ENCODE assay signal across 12 cellular contexts in genomic region chr2:20600756-20601325, GRCh38. TPM values are rescaled to one million over a fixed set of nuclear protein-coding genes. Genes with fewer than 3 reads are reported as not detected.
A peak's percentile ranks its signal among the peaks of the same experiment; 100 is the strongest.
DNase-seq lines count a peak whose midpoint lies in the region; ATAC-seq, FAIRE-seq and TF ChIP-seq lines count a peak whose summit lies in the region.
"Had no signal": no experiment of that assay in that cellular context is flagged by ENCODE, and none has a peak within 500 bp of the region (broad histone marks: within the 10 kb centered on the region; RNA-seq: fewer than 3 reads in every experiment).

No MANE protein-coding gene starts in this region.

- H3K4me3 ChIP-seq in Panc1 (ENCODE audit: low read depth in 2 of 2, low read length in 2 of 2) (no peak overlapping the region), epithelial cell of esophagus (ENCODE audit: low read length) (no peak overlapping the region)
- H3K4me3 ChIP-seq: thyroid gland had no signal

- no TSS peak for BruUV-seq in Panc1 (replicated peaks; lab: Mats Ljungman, UMichigan)

- in situ Hi-C loops in Panc1 (cut with HindIII; ENCODE audit: low pct_unique_long_range_greater_than_20kb, low sequenced_read_pairs) = no loop called here

- no peaks in the 10 kb centered on the region for H3K36me3 Mint-ChIP-seq in osteocyte (ENCODE audit: unreplicated experiment)

- H3K4me1 Mint-ChIP-seq in osteocyte (ENCODE audit: unreplicated experiment) = peaks cover 33% of the 10 kb centered on the region

- no peaks in the 10 kb centered on the region for H3K36me3 ChIP-seq in Panc1 (ENCODE audit: control insufficient read depth, insufficient read depth, low read length)
- H3K36me3 ChIP-seq: thyroid gland had no signal

- H3K27me3 Mint-ChIP-seq in osteocyte (ENCODE audit: unreplicated experiment) = no peaks in the 10 kb centered on the region

- CTCF ChIA-PET in Panc1 (lab: Charles Lee) = interaction anchor here (0.6 kb wide), 1 partner anchor 156 kb away, joined by 3 read pairs; no protein-coding TSS in a partner anchor

- no peak for ATAC-seq in Panc1
- no peak for ATAC-seq in left colon
- ATAC-seq: left cardiac atrium had no signal

- DNase-seq in D721Med (ENCODE audit: insufficient read length, low spot score) = no peak
- no peak for DNase-seq in Panc1 (ENCODE audit: low read depth, low spot score)
- DNase-seq in epithelial cell of esophagus (ENCODE audit: low read depth) = no peak
- DNase-seq in osteocyte (ENCODE audit: extremely low spot score, unreplicated experiment) = no peak
- DNase-seq in cerebellum (ENCODE audit: low spot score) = no peak
- DNase-seq in left colon = no peak
- no peak for DNase-seq in effector CD4-positive, alpha-beta T cell
- no peak for DNase-seq in NCI-H2081 (lab: John Stamatoyannopoulos, UW)
- DNase-seq: cerebellar nuclear complex, SHP77 treated with DMSO at 0.1 percent for 48 hours had no signal

- intact Hi-C loops in Panc1 (cut with micrococcal nuclease; ENCODE audit: unreplicated experiment) (no loop called here), left colon (cut with DNase I, micrococcal nuclease) (no loop called here)

- peaks cover 7% of the 10 kb centered on the region; the same call in 1 of the 2 replicates for H3K4me1 ChIP-seq in Panc1 (ENCODE audit: control insufficient read depth, insufficient read depth, low read length)

- no peak overlapping the region for H3K4me3 Mint-ChIP-seq in osteocyte (ENCODE audit: unreplicated experiment)

- no peak overlapping the region for H3K27ac ChIP-seq in Panc1 (ENCODE audit: low read length)

- H3K27me3 ChIP-seq in Panc1 (ENCODE audit: control insufficient read depth, insufficient read depth, low read length) = no peaks in the 10 kb centered on the region
- H3K27me3 ChIP-seq: thyroid gland had no signal

- POLR2A ChIA-PET in Panc1 (lab: Charles Lee) = no interaction called here

- FAIRE-seq in D721Med (lab: Jason Lieb, UNC) = no peak

- no peaks in the 10 kb centered on the region for H3K9me3 Mint-ChIP-seq in osteocyte (ENCODE audit: unreplicated experiment)

- peak; percentile 27 for TF ChIP-seq CTCF in D721Med (IDR thresholded peaks at IDR 0.05; ENCODE audit: insufficient read depth, missing control alignments)
- TF ChIP-seq CTCF in Panc1 (IDR thresholded peaks at IDR 0.05) = peak; percentile 61; the same call in 1 of the 2 replicates
- TF ChIP-seq CTCF in epithelial cell of esophagus (IDR thresholded peaks at IDR 0.05; ENCODE audit: insufficient read depth, low read depth, low read length, missing control alignments) = peak; percentile 40
- peak; percentile 61 for TF ChIP-seq CTCF in osteocyte (IDR thresholded peaks at IDR 0.05)

- H3K27ac Mint-ChIP-seq in osteocyte (ENCODE audit: unreplicated experiment) = no peak overlapping the region

- no peaks in the 10 kb centered on the region for H3K9me3 ChIP-seq in Panc1 (ENCODE audit: control insufficient read depth, insufficient read depth, low read depth, low read length)
- H3K9me3 ChIP-seq: thyroid gland had no signal

RNA-seq across cellular contexts. Expression of gene HS1BP3, which starts 50.1 kb away (rescaled TPM):
- total RNA-seq in Panc1 (2021; ENCODE audit: unreplicated experiment) (46.1 TPM), osteocyte (40.5 and 42.8 TPM in 2 replicates), cerebellum (10.0 TPM), left colon (10 to 100 TPM; 26.9 to 33.5 TPM)
- polyA plus RNA-seq in Panc1 (2012; ENCODE audit: insufficient read length) = 45.1 TPM
